ENCODE assay signal across 38 cellular contexts in the genomic region with DNA sequence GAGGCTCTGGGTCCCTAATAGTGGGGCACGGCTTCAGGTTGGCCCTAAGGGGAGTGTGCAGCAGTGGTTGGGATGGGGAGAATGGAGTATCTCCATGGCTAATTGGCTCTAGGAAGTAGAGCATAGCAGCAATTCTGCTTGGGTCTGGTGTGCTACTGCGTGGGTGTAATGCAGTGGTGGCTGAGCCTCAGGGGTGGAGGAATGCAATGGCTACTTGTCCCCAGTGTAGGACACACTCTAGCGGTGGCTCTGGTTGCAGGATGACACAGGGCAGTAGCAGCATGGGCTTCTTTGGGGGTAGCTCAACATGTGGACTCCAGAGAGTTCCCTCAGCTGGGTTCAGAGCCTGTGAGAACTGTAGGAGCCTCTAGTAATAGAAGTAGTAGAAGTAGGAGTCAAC.
DNase-seq lines count a peak whose midpoint lies in the region; ATAC-seq, FAIRE-seq and TF ChIP-seq lines count a peak whose summit lies in the region.
"Had no signal": no experiment of that assay in that cellular context is flagged by ENCODE, and none has a peak within 500 bp of the region (broad histone marks: within the 10 kb centered on the region; RNA-seq: fewer than 3 reads in every experiment).

No MANE protein-coding gene starts in this region.

- H3K4me3 ChIP-seq in GM06990 (replicated peaks; ENCODE audit: low read depth, low read length) (no peak overlapping the region), GM12878 (no peak overlapping the region)
- H3K4me3 ChIP-seq: dorsolateral prefrontal cortex, HAP-1, lower lobe of right lung, Peyer's patch, prostate gland, right lobe of liver, spleen, stomach, vagina had no signal

- no peak for TF ChIP-seq EP300 in GM12878 (IDR thresholded peaks at IDR 0.05; ENCODE audit: borderline replicate concordance in 1 of 2, control insufficient read depth in 1 of 2, low read depth in 2 of 2, low read length in 2 of 2)

- no peak overlapping the region for H2AFZ ChIP-seq in GM12878 (ENCODE audit: control insufficient read depth, low read depth, low read length)

- TF ChIP-seq CTCF in GM06990 (IDR thresholded peaks at IDR 0.05; ENCODE audit: insufficient read depth, low read length, poor library complexity, severe bottlenecking) (peak; percentile 40), GM12878 (IDR thresholded peaks at IDR 0.05 in 2 of 3, conservative IDR thresholded peaks at IDR 0.05 in 1 of 3; ENCODE audit: control insufficient read depth in 2 of 3, extremely low read depth in 1 of 3, insufficient read depth in 1 of 3, low read depth in 3 of 3, low read length in 3 of 3) (peak; percentile 16 to 47 (median 34); a peak in 4 of 6 replicates)

- WGBS in GM12878 (ENCODE audit: insufficient coverage, insufficient replicate concordance, low lambda C conversion rate, missing lambda C conversion rate): 15% methylated on average over 3 of the region's 3 CpGs

- CTCF ChIA-PET in GM12878 (lab: Yijun Ruan, JAX): interaction anchor here (0.7 to 3.9 kb wide), 9 partner anchors 88 to 331 kb away, joined by 3 to 43 read pairs (median 4); no protein-coding TSS in a partner anchor

- in situ Hi-C loops in GM12878 (cut with MboI): no loop called here

- H3K36me3 ChIP-seq in GM06990 (ENCODE audit: control insufficient read depth, insufficient read depth, low read length) (no peaks in the 10 kb centered on the region), GM12878 (ENCODE audit: control insufficient read depth in 2 of 2, insufficient read depth in 2 of 2, low read length in 1 of 2) (no peaks in the 10 kb centered on the region)
- H3K36me3 ChIP-seq: brain microvascular endothelial cell, HAP-1, lower lobe of right lung, neutrophil, Peyer's patch, prostate gland, right lobe of liver, spleen, stomach, vagina had no signal

- H3K4me1 ChIP-seq in GM12878 (ENCODE audit: control insufficient read depth, insufficient read depth, low read length): no peaks in the 10 kb centered on the region
- H3K4me1 ChIP-seq: HAP-1, lower lobe of right lung, Peyer's patch, prostate gland, right lobe of liver, spleen, stomach, vagina had no signal

- TF ChIP-seq POLR2A in GM12878 (IDR thresholded peaks at IDR 0.05; ENCODE audit: low read depth, low read length): no peak

- SMC1A ChIA-PET in GM12878 (lab: Charles Lee; ENCODE audit: uncharacterized antibody, unreplicated experiment): interaction anchor here (0.8 to 1.6 kb wide), 7 partner anchors 14 to 336 kb away, joined by 3 to 9 read pairs (median 4); no protein-coding TSS in a partner anchor

- BruUV-seq in GM12878 (replicated peaks; lab: Mats Ljungman, UMichigan): no TSS peak

- H3K4me2 ChIP-seq in GM12878 (ENCODE audit: control insufficient read depth, insufficient read depth): no peak overlapping the region

- intact Hi-C loops in GM12878 (cut with micrococcal nuclease; ENCODE audit: unreplicated experiment): loop anchor here (2.0 kb wide), 1 partner anchor 329 kb away; no protein-coding TSS in a partner anchor
- intact Hi-C loops in Right ventricle myocardium superior (cut with DNase I): no loop called here

- POLR2A ChIA-PET in GM12878 (lab: Charles Lee): interaction anchor here (0.8 kb wide), 1 partner anchor 78 kb away, joined by 3 read pairs; no protein-coding TSS in a partner anchor

- RAD21 ChIA-PET in GM12878 (lab: Charles Lee; ENCODE audit: unreplicated experiment): interaction anchor here (0.7 to 3.7 kb wide), 10 partner anchors 88 to 334 kb away, joined by 3 to 23 read pairs (median 4); partner anchors contain the start of gene FAM78B

- no peaks in the 10 kb centered on the region for H3K79me2 ChIP-seq in GM12878 (ENCODE audit: control insufficient read depth, insufficient read depth, low read length)

- H3K27me3 ChIP-seq in GM06990 (replicated peaks; ENCODE audit: control insufficient read depth, insufficient read depth, low read length) (no peaks in the 10 kb centered on the region), GM12878 (replicated peaks in 1 of 2; ENCODE audit: control insufficient read depth in 2 of 2, insufficient read depth in 2 of 2, low read length in 1 of 2) (no peaks in the 10 kb centered on the region)
- H3K27me3 ChIP-seq: brain microvascular endothelial cell, dorsolateral prefrontal cortex, neutrophil, Peyer's patch, right lobe of liver, spleen, stomach, vagina had no signal

- no peak overlapping the region for H3K9ac ChIP-seq in GM12878 (ENCODE audit: control insufficient read depth, insufficient read depth, low read length)

- peak; percentile 53 for TF ChIP-seq RAD21 in GM12878 (IDR thresholded peaks at IDR 0.05; ENCODE audit: insufficient read depth, low read depth, low read length)

- ATAC-seq in GM18867 (IDR thresholded peaks at IDR 0.05; ENCODE audit: unreplicated experiment) (peak; percentile 68), HG02852 (IDR thresholded peaks at IDR 0.05; ENCODE audit: unreplicated experiment) (peak; percentile 48), GM12878 (peak; percentile 88), Right ventricle myocardium superior (ENCODE audit: poor library complexity) (no peak)
- ATAC-seq: lower lobe of right lung had no signal

- DNase-seq in GM06990 (ENCODE audit: extremely low read depth, insufficient read length): no peak
- DNase-seq in GM12878 (ENCODE audit: low read depth, low spot score): no peak
- no peak for DNase-seq in NK-92 (lab: John Stamatoyannopoulos, UW; ENCODE audit: unreplicated experiment)
- no peak for DNase-seq in Right ventricle myocardium superior
- no peak for DNase-seq in DMS 273 treated with DMSO at 0.1 percent for 48 hours (lab: John Stamatoyannopoulos, UW)
- DNase-seq in NCI-H2171 treated with DMSO at 0.1 percent for 48 hours (lab: John Stamatoyannopoulos, UW): no peak
- DNase-seq: activated CD4-positive, alpha-beta T cell treated with anti-CD3 and anti-CD28 coated beads for 48 hours; activated naive CD4-positive, alpha-beta T cell treated with anti-CD3 and anti-CD28 coated beads, Interleukin-2, amount 50 U/mL, for 16 hours; amygdala; brain microvascular endothelial cell; CD4-positive, alpha-beta memory T cell; dorsolateral prefrontal cortex; KG1; lower lobe of right lung; midbrain; naive B cell; NCI-H1105 treated with DMSO at 0.1 percent for 48 hours; NCI-H2029 treated with DMSO at 0.1 percent for 48 hours; NCI-H2227 treated with DMSO at 0.1 percent for 48 hours; NCI-H526 treated with DMSO at 0.1 percent for 48 hours; Peyer's patch; right lobe of liver; spleen; stimulated activated CD4-positive, alpha-beta T cell treated with anti-CD3 and anti-CD28 coated beads, Interleukin-2, amount 100 ng/mL, for 24 hours; stimulated activated CD8-positive, alpha-beta memory T cell treated with anti-CD3 and anti-CD28 coated beads, Interleukin-4, amount 100 ng/mL, for 48 hours; stomach; SW 1271; T1000 had no signal

- no peaks in the 10 kb centered on the region for H3K9me3 ChIP-seq in GM12878 (replicated peaks; ENCODE audit: control insufficient read depth, insufficient read depth, low read length)
- H3K9me3 ChIP-seq: HAP-1, lower lobe of right lung, neutrophil, Peyer's patch, prostate gland, right lobe of liver had no signal

- no peak overlapping the region for H3K27ac ChIP-seq in GM12878 (ENCODE audit: control insufficient read depth, insufficient read depth)
- H3K27ac ChIP-seq: brain microvascular endothelial cell, dorsolateral prefrontal cortex, lower lobe of right lung, neutrophil, Peyer's patch, prostate gland, right lobe of liver, spleen, stomach, vagina, VCaP had no signal

- H4K20me1 ChIP-seq in GM12878 (ENCODE audit: control insufficient read depth, insufficient read depth): no peaks in the 10 kb centered on the region

- no peak for FAIRE-seq in GM12878 (lab: Jason Lieb, UNC)
- FAIRE-seq: A204.1, endothelial cell of umbilical vein, HTR-8/SVneo had no signal

TF ChIP-seq in GM12878, 131 proteins besides CTCF, POLR2A, EP300 and RAD21:
- TF ChIP-seq HCFC1 (IDR thresholded peaks at IDR 0.05; ENCODE audit: low read length): no peak
- no peak for TF ChIP-seq TAF1 (IDR thresholded peaks at IDR 0.05; ENCODE audit: borderline replicate concordance, low read depth, low read length)
- TF ChIP-seq E2F8 (IDR thresholded peaks at IDR 0.05; ENCODE audit: low read depth, partially characterized antibody): no peak
- no peak for TF ChIP-seq MYB (IDR thresholded peaks at IDR 0.05; ENCODE audit: borderline replicate concordance, low read depth, low read length)
- TF ChIP-seq E2F4 (IDR thresholded peaks at IDR 0.05; ENCODE audit: low read depth, low read length): no peak
- TF ChIP-seq SMC3 (IDR thresholded peaks at IDR 0.05; ENCODE audit: borderline replicate concordance, low read length): peak; percentile 46; the same call in 1 of the 2 replicates
- TF ChIP-seq ZNF207 (IDR thresholded peaks at IDR 0.05; ENCODE audit: borderline replicate concordance): no peak
- TF ChIP-seq EGR1 (IDR thresholded peaks at IDR 0.05; ENCODE audit: borderline replicate concordance in 1 of 2, low read depth in 2 of 2, low read length in 2 of 2): peak in 1 of 2 experiments; percentile 65; a peak in 2 of 3 replicates
